18 cellular contexts compared by ENCODE assay signal in genomic region chr4:157776930-157777329, GRCh38.
DNase-seq lines count a peak whose midpoint lies in the region; ATAC-seq and TF ChIP-seq lines count a peak whose summit lies in the region.
"Had no signal": no experiment of that assay in that cellular context is flagged by ENCODE, and none has a peak within 500 bp of the region (broad histone marks: within the 10 kb centered on the region; RNA-seq: fewer than 3 reads in every experiment).

No MANE protein-coding gene starts in this region.

- intact Hi-C loops in right lobe of liver (cut with DNase I): no loop called here

- TF ChIP-seq CTCF in right lobe of liver (IDR thresholded peaks at IDR 0.05): no peak
- no peak for TF ChIP-seq CTCF in foreskin fibroblast (IDR thresholded peaks at IDR 0.05; ENCODE audit: low read depth, low read length)

- H3K9me3 ChIP-seq in right lobe of liver: no peaks in the 10 kb centered on the region

- DNase-seq in NCI-H2081 (lab: John Stamatoyannopoulos, UW): peak; percentile 71 to 96
- DNase-seq in left lobe of liver (ENCODE audit: low spot score): peak; percentile 65
- DNase-seq in right lobe of liver: peak in 1 of 3 donors; percentile 63
- no peak for DNase-seq in foreskin fibroblast
- no peak for DNase-seq in activated naive CD4-positive, alpha-beta T cell treated with anti-CD3 and anti-CD28 coated beads, Interleukin-2, amount 50 U/mL, for 16 hours
- DNase-seq: Calu3; CD4-positive, CD25-positive, alpha-beta regulatory T cell; CD8-positive, alpha-beta T cell; DMS53; DMS79 treated with DMSO at 0.1 percent for 48 hours; GF-D8; H9 had no signal

- peaks cover 0 to 28% (median 9%) of the 10 kb centered on the region in 4 donors for H3K4me1 ChIP-seq in right lobe of liver
- H3K4me1 ChIP-seq: BLaER1 had no signal

- H3K27me3 ChIP-seq in right lobe of liver: no peaks in the 10 kb centered on the region
- H3K27me3 ChIP-seq: BLaER1 had no signal

- TF ChIP-seq POLR2A in right lobe of liver (IDR thresholded peaks at IDR 0.05): no peak

- WGBS in right lobe of liver (ENCODE audit: insufficient coverage, low coverage, low lambda C conversion rate, missing lambda C conversion rate): 26% methylated on average over 1 of the region's 1 CpG

- ATAC-seq in left lobe of liver (peak; percentile 88), right lobe of liver (peak; percentile 86 to 92 (median 91)), HG03432 (IDR thresholded peaks at IDR 0.05; ENCODE audit: unreplicated experiment) (no peak), HG03521 (IDR thresholded peaks at IDR 0.05; ENCODE audit: unreplicated experiment) (no peak)
- ATAC-seq: CD8-positive, alpha-beta T cell; GM23338; HCT116 had no signal

- H3K27ac ChIP-seq in right lobe of liver: peak overlapping the region in 2 of 3 donors; percentile 23 to 78
- H3K27ac ChIP-seq: BLaER1, C4-2B had no signal

- H3K36me3 ChIP-seq in right lobe of liver: no peaks in the 10 kb centered on the region
- H3K36me3 ChIP-seq: BLaER1 had no signal

- no peak overlapping the region for H3K4me3 ChIP-seq in right lobe of liver
- no peak overlapping the region for H3K4me3 ChIP-seq in foreskin fibroblast (ENCODE audit: low read depth in 1 of 2, low read length in 2 of 2)
- H3K4me3 ChIP-seq: BLaER1, GM23338 had no signal

Comparison
In these comparisons a context has a peak if more than half of its experiments do, and no peak if none do; other contexts are left out.
1. DNase-seq: peak in NCI-H2081 (2 of 2) and left lobe of liver (single experiment); none in foreskin fibroblast (0 of 2) and activated naive CD4-positive, alpha-beta T cell treated with anti-CD3 and anti-CD28 coated beads, Interleukin-2, amount 50 U/mL, for 16 hours (single experiment).
2. ATAC-seq: peak in left lobe of liver (single experiment) and right lobe of liver (4 of 4); none in HG03432 (single experiment) and HG03521 (single experiment).